Comparison of ENCODE assay signal across 15 cellular contexts in genomic region chr10:1573981-1574380, GRCh38.
A peak's percentile ranks its signal among the peaks of the same experiment; 100 is the strongest.
DNase-seq lines count a peak whose midpoint lies in the region; ATAC-seq, FAIRE-seq and TF ChIP-seq lines count a peak whose summit lies in the region.
"Had no signal": no experiment of that assay in that cellular context is flagged by ENCODE, and none has a peak within 500 bp of the region (broad histone marks: within the 10 kb centered on the region; RNA-seq: fewer than 3 reads in every experiment).

No MANE protein-coding gene starts in this region.

- TF ChIP-seq POLR2A in sigmoid colon (IDR thresholded peaks at IDR 0.05): no peak

- H3K27me3 ChIP-seq in right atrium auricular region (no peaks in the 10 kb centered on the region), sigmoid colon (no peaks in the 10 kb centered on the region)

- no peak for TF ChIP-seq EP300 in sigmoid colon (IDR thresholded peaks at IDR 0.05)

- peak; percentile 65 for DNase-seq in cardiac septum (ENCODE audit: low spot score)
- DNase-seq in right atrium auricular region (ENCODE audit: low spot score): no peak
- DNase-seq in kidney: peak; percentile 47
- DNase-seq in sigmoid colon: peak; percentile 26
- no peak for DNase-seq in HuH-7 (ENCODE audit: low spot score)
- DNase-seq: ACHN; CD8-positive, alpha-beta T cell; COR-L47; DMS153; GF-D8; H7 had no signal

- H3K4me3 ChIP-seq in right atrium auricular region (no peak overlapping the region), kidney (ENCODE audit: low read length in 2 of 2) (no peak overlapping the region), sigmoid colon (no peak overlapping the region)
- H3K4me3 ChIP-seq: GM23338 had no signal

- TF ChIP-seq CTCF in right atrium auricular region (IDR thresholded peaks at IDR 0.05): no peak
- no peak for TF ChIP-seq CTCF in kidney (IDR thresholded peaks at IDR 0.05; ENCODE audit: borderline replicate concordance, extremely low read depth, insufficient read depth)
- no peak for TF ChIP-seq CTCF in sigmoid colon (IDR thresholded peaks at IDR 0.05)

- H3K9me3 ChIP-seq in right atrium auricular region (no peaks in the 10 kb centered on the region), kidney (ENCODE audit: control insufficient read depth in 1 of 2, low read length in 2 of 2) (no peaks in the 10 kb centered on the region), sigmoid colon (no peaks in the 10 kb centered on the region)

- no peak for FAIRE-seq in kidney (lab: Jason Lieb, UNC)
- FAIRE-seq: D721Med had no signal

- WGBS in sigmoid colon, 2 donors: 83 to 89% methylated on average over 12 of the region's 12 CpGs

- H3K27ac ChIP-seq in right atrium auricular region (no peak overlapping the region), kidney (ENCODE audit: low read depth in 2 of 2, low read length in 2 of 2) (no peak overlapping the region), sigmoid colon (no peak overlapping the region)

- intact Hi-C loops in cardiac septum (cut with DNase I): no loop called here
- intact Hi-C loops in kidney (cut with DNase I): no loop called here
- intact Hi-C loops in sigmoid colon (cut with DNase I): no loop called here

- ATAC-seq in GM21529 (IDR thresholded peaks at IDR 0.05; ENCODE audit: unreplicated experiment): no peak
- ATAC-seq in GM19035 (IDR thresholded peaks at IDR 0.05; ENCODE audit: unreplicated experiment): no peak
- ATAC-seq: CD8-positive, alpha-beta T cell; GM23338 had no signal

- H3K9ac ChIP-seq in kidney (ENCODE audit: low read length in 2 of 2): no peak overlapping the region

- no peaks in the 10 kb centered on the region for H3K36me3 ChIP-seq in right atrium auricular region
- no peaks in the 10 kb centered on the region for H3K36me3 ChIP-seq in kidney (ENCODE audit: control insufficient read depth in 1 of 2, insufficient read depth in 2 of 2, low read length in 2 of 2)
- no peaks in the 10 kb centered on the region for H3K36me3 ChIP-seq in sigmoid colon

- no peaks in the 10 kb centered on the region for H3K4me1 ChIP-seq in right atrium auricular region
- no peaks in the 10 kb centered on the region for H3K4me1 ChIP-seq in kidney (ENCODE audit: control insufficient read depth in 1 of 2, insufficient read depth in 1 of 2, low read depth in 1 of 2, low read length in 2 of 2)
- H3K4me1 ChIP-seq in sigmoid colon: no peaks in the 10 kb centered on the region

Comparison
In these comparisons a context has a peak if more than half of its experiments do, and no peak if none do; other contexts are left out.
1. DNase-seq: peak in cardiac septum (single experiment), kidney (single experiment) and sigmoid colon (single experiment); none in right atrium auricular region (single experiment) and HuH-7 (single experiment).